9 cellular contexts compared by ENCODE assay signal in the genomic region with DNA sequence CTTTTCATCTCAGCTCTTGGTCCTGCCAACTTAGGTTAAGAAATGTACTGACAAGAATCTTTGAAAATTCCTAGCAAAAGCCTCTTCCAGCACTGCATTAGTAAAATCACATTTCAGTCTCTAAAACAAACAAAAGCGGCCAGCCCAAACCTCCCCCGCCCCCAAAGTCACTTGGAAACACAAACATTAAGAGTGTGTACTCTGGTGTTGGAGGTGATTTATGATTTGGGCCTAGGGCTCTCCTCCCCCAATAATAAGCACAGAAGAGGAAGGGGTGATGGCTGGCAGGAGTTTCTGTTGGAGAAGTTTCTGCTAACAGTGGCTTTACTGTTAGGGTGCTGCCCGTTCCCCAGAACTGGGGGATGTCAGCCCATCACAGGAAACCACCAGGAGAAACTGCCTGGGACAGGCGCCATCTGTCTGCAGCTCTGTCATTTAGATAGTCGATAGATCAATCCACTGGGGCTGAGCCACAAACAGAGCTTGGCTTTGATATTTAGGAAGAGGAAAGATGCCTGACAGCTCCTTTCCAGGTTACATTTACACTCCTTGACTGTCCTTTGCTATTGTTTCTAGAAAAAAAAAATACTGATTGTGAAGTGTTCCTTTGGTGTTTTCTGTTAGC.
A peak's percentile ranks its signal among the peaks of the same experiment; 100 is the strongest.
DNase-seq lines count a peak whose midpoint lies in the region; ATAC-seq, FAIRE-seq and TF ChIP-seq lines count a peak whose summit lies in the region.
"Had no signal": no experiment of that assay in that cellular context is flagged by ENCODE, and none has a peak within 500 bp of the region (broad histone marks: within the 10 kb centered on the region; RNA-seq: fewer than 3 reads in every experiment).

No MANE protein-coding gene starts in this region.

- no peak overlapping the region for H3K4me2 ChIP-seq in HCT116 (ENCODE audit: low read length)

- peak; percentile 39 for TF ChIP-seq RAD21 in HCT116 (IDR thresholded peaks at IDR 0.05; ENCODE audit: low read depth)

- no peak overlapping the region for H3K4me3 Mint-ChIP-seq in T-helper 2 cell treated with Interferon-gamma antibody and Interleukin-4, amounts not matched to agents 5 μg/mL and 100 μg/mL, for 36 hours
- H3K4me3 Mint-ChIP-seq: naive thymus-derived CD8-positive, alpha-beta T cell had no signal

- CTCF ChIA-PET in HCT116 (lab: Charles Lee): no interaction called here

- H3K4me3 ChIP-seq in HCT116 (replicated peaks in 1 of 2; ENCODE audit: low read depth in 1 of 2, low read length in 2 of 2) (no peak overlapping the region), lower lobe of right lung (no peak overlapping the region)

- peak; percentile 51 for DNase-seq in COLO668 (lab: John Stamatoyannopoulos, UW; ENCODE audit: unreplicated experiment)
- no peak for DNase-seq in HCT116 (ENCODE audit: low read depth, low spot score)
- DNase-seq in T-helper 2 cell treated with Interferon-gamma antibody and Interleukin-4, amounts not matched to agents 5 μg/mL and 100 μg/mL, for 36 hours (ENCODE audit: low spot score): peak; percentile 20
- no peak for DNase-seq in lower lobe of right lung
- no peak for DNase-seq in occipital lobe (lab: John Stamatoyannopoulos, UW)
- DNase-seq in NCI-H2107 treated with DMSO at 0.1 percent for 48 hours (lab: John Stamatoyannopoulos, UW; ENCODE audit: unreplicated experiment): no peak
- DNase-seq in GM12892 (ENCODE audit: insufficient read length): no peak

- H3K4me1 Mint-ChIP-seq in T-helper 2 cell treated with Interferon-gamma antibody and Interleukin-4, amounts not matched to agents 5 μg/mL and 100 μg/mL, for 36 hours (ENCODE audit: low read depth): peaks cover 22% of the 10 kb centered on the region

- H3K27ac ChIP-seq in HCT116 (ENCODE audit: low read depth, low read length) (no peak overlapping the region), lower lobe of right lung (no peak overlapping the region)

- no peaks in the 10 kb centered on the region for H3K36me3 ChIP-seq in HCT116 (ENCODE audit: control insufficient read depth in 1 of 2, insufficient read depth in 2 of 2, low read length in 2 of 2)
- no peaks in the 10 kb centered on the region for H3K36me3 ChIP-seq in lower lobe of right lung

- peak; percentile 24 to 39 (median 27); a peak in 4 of 6 replicates for TF ChIP-seq CTCF in HCT116 (IDR thresholded peaks at IDR 0.05 in 2 of 3, conservative IDR thresholded peaks at IDR 0.05 in 1 of 3; ENCODE audit: borderline replicate concordance in 1 of 3, insufficient read depth in 1 of 3, low read depth in 2 of 3, low read length in 2 of 3)
- no peak for TF ChIP-seq CTCF in lower lobe of right lung (IDR thresholded peaks at IDR 0.05)

- H3K9me3 Mint-ChIP-seq in T-helper 2 cell treated with Interferon-gamma antibody and Interleukin-4, amounts not matched to agents 5 μg/mL and 100 μg/mL, for 36 hours: no peaks in the 10 kb centered on the region
- H3K9me3 Mint-ChIP-seq: naive thymus-derived CD8-positive, alpha-beta T cell had no signal

- no peaks in the 10 kb centered on the region for H3K4me1 ChIP-seq in HCT116 (ENCODE audit: control insufficient read depth in 1 of 2, insufficient read depth in 2 of 2, low read length in 2 of 2)
- peaks cover 10% of the 10 kb centered on the region for H3K4me1 ChIP-seq in lower lobe of right lung

- no peaks in the 10 kb centered on the region for H3K9me2 ChIP-seq in HCT116 (ENCODE audit: insufficient read depth)

- TF ChIP-seq POLR2A in HCT116 (IDR thresholded peaks at IDR 0.05; ENCODE audit: borderline replicate concordance, extremely low read depth, insufficient read depth, insufficient read length): no peak
- no peak for TF ChIP-seq POLR2A in GM12892 (IDR thresholded peaks at IDR 0.05; ENCODE audit: low read depth, low read length)

- no TSS peak for BruUV-seq in HCT116 (replicated peaks; lab: Mats Ljungman, UMichigan)

- no peaks in the 10 kb centered on the region for H3K79me2 ChIP-seq in HCT116 (ENCODE audit: insufficient read depth, low read length)

- RAD21 ChIA-PET in HCT116 (lab: Charles Lee; ENCODE audit: low non-redundant PET in 1 of 2, low total read pairs in 2 of 2, uncharacterized antibody in 2 of 2, unreplicated experiment in 2 of 2): interaction anchor here in 1 of 2 experiments (0.7 kb wide), 1 partner anchor 1062 kb away, joined by 3 read pairs; no protein-coding TSS in a partner anchor

- H3K27me3 ChIP-seq in HCT116 (ENCODE audit: insufficient read depth, low read length) (no peaks in the 10 kb centered on the region), lower lobe of right lung (ENCODE audit: low read depth) (no peaks in the 10 kb centered on the region)

- intact Hi-C loops in HCT116 (cut with micrococcal nuclease): no loop called here
- intact Hi-C loops in lower lobe of right lung (cut with DNase I): no loop called here

- no peaks in the 10 kb centered on the region for H4K20me1 ChIP-seq in HCT116 (ENCODE audit: insufficient read depth)

- ATAC-seq in HCT116 (peak; percentile 65), lower lobe of right lung (peak; percentile 67 to 80), HG03280 (IDR thresholded peaks at IDR 0.05; ENCODE audit: unreplicated experiment) (no peak)

- no peak overlapping the region for H2AFZ ChIP-seq in HCT116 (ENCODE audit: low read depth, low read length, poor library complexity, severe bottlenecking)

- no peak for FAIRE-seq in GM12892 (lab: Jason Lieb, UNC)

- POLR2A ChIA-PET in HCT116 (lab: Charles Lee): no interaction called here

- no peak overlapping the region for H3K9ac ChIP-seq in HCT116 (ENCODE audit: low read length)

- no peaks in the 10 kb centered on the region for H3K9me3 ChIP-seq in HCT116 (ENCODE audit: control insufficient read depth in 1 of 2, insufficient read depth in 1 of 2, low read depth in 1 of 2, low read length in 2 of 2)
- H3K9me3 ChIP-seq in lower lobe of right lung: no peaks in the 10 kb centered on the region

- H3K36me3 Mint-ChIP-seq in T-helper 2 cell treated with Interferon-gamma antibody and Interleukin-4, amounts not matched to agents 5 μg/mL and 100 μg/mL, for 36 hours (ENCODE audit: low read depth): peaks cover 2% of the 10 kb centered on the region
- H3K36me3 Mint-ChIP-seq: naive thymus-derived CD8-positive, alpha-beta T cell had no signal

- peak overlapping the region; percentile 44 for H3K27ac Mint-ChIP-seq in T-helper 2 cell treated with Interferon-gamma antibody and Interleukin-4, amounts not matched to agents 5 μg/mL and 100 μg/mL, for 36 hours

- no peaks in the 10 kb centered on the region for H3K27me3 Mint-ChIP-seq in T-helper 2 cell treated with Interferon-gamma antibody and Interleukin-4, amounts not matched to agents 5 μg/mL and 100 μg/mL, for 36 hours (ENCODE audit: low read depth)

TF ChIP-seq in HCT116, 20 proteins besides CTCF, POLR2A, EP300 and RAD21:
- TF ChIP-seq POLR2AphosphoS5 (IDR thresholded peaks at IDR 0.05; ENCODE audit: low read depth, low read length): no peak
- no peak for TF ChIP-seq YY1 (IDR thresholded peaks at IDR 0.05; ENCODE audit: extremely low read depth, insufficient replicate concordance, low read depth, low read length)
- TF ChIP-seq, protein P1, sequence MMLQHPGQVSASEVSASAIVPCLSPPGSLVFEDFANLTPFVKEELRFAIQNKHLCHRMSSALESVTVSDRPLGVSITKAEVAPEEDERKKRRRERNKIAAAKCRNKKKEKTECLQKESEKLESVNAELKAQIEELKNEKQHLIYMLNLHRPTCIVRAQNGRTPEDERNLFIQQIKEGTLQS (IDR thresholded peaks at IDR 0.05): no peak

Comparison
In these comparisons a context has a peak if more than half of its experiments do, and no peak if none do; other contexts are left out.
1. DNase-seq: peak in COLO668 (single experiment) and T-helper 2 cell treated with Interferon-gamma antibody and Interleukin-4, amounts not matched to agents 5 μg/mL and 100 μg/mL, for 36 hours (single experiment); none in HCT116 (single experiment), lower lobe of right lung (single experiment), occipital lobe (single experiment), NCI-H2107 treated with DMSO at 0.1 percent for 48 hours (single experiment) and GM12892 (single experiment).